8 cellular contexts compared by ENCODE assay signal in the genomic region with DNA sequence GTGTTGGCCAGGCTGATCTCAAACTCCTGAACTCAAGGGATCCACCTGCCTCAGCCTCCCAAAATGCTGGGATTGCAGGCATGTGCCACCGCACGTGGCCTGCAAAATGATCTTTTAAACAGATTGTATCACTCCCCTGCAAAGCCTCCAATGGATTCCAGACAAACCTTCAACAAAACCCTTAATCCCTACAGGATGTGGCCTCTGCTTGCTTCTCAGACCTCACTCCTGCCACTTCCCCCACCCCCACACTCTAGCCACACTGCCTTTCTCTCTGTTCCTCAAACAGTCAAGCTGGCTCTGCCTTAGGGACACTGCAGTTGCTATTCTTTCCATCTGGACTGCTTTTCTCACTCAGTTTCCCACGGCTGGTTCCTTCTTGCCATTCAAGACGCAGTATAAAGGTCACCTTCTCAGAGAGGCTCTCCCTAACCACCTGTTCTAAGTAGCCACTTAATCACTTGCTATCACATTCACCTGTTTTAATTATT. TPM values are rescaled to one million over a fixed set of nuclear protein-coding genes. Genes with fewer than 3 reads are reported as not detected.
DNase-seq lines count a peak whose midpoint lies in the region; ATAC-seq, FAIRE-seq and TF ChIP-seq lines count a peak whose summit lies in the region.

No MANE protein-coding gene starts in this region.

- no peak for DNase-seq in GM12892 (ENCODE audit: insufficient read length)
- DNase-seq in SW480 (ENCODE audit: low spot score) = peak; percentile 81
- peak; percentile 52 for DNase-seq in left kidney (ENCODE audit: low read depth, low spot score)
- no peak for DNase-seq in inferior parietal cortex (ENCODE audit: extremely low spot score)
- DNase-seq in NCI-H187 (lab: John Stamatoyannopoulos, UW) = no peak
- no peak for DNase-seq in mesenteric fat pad (ENCODE audit: low spot score)

- TF ChIP-seq POLR2A in GM12892 (IDR thresholded peaks at IDR 0.05; ENCODE audit: low read depth, low read length) = no peak

- ATAC-seq in HG03095 (IDR thresholded peaks at IDR 0.05; ENCODE audit: unreplicated experiment) (peak; percentile 58), HG02571 (IDR thresholded peaks at IDR 0.05; ENCODE audit: unreplicated experiment) (no peak)

- FAIRE-seq in GM12892 (lab: Jason Lieb, UNC) = peak; percentile 87

RNA-seq across cellular contexts. Expression of a gene that starts 47.3 kb away (rescaled TPM):
- polyA plus RNA-seq in GM12892 (2012; ENCODE audit: missing spikeins) = 76.8 TPM
- 330 TPM for total RNA-seq in mesenteric fat pad

RNA-seq across cellular contexts. Expression of a gene that starts 54.9 kb away (rescaled TPM):
- polyA plus RNA-seq in GM12892 (2012; ENCODE audit: missing spikeins) = 5.3 TPM
- 1,900 TPM for total RNA-seq in mesenteric fat pad

Comparison
In these comparisons a context has a peak if more than half of its experiments do, and no peak if none do; other contexts are left out.
1. DNase-seq: peak in SW480 (single experiment) and left kidney (single experiment); none in GM12892 (single experiment), inferior parietal cortex (single experiment), NCI-H187 (0 of 2) and mesenteric fat pad (single experiment).